ENCODE assay signal across 8 cellular contexts in the genomic region with DNA sequence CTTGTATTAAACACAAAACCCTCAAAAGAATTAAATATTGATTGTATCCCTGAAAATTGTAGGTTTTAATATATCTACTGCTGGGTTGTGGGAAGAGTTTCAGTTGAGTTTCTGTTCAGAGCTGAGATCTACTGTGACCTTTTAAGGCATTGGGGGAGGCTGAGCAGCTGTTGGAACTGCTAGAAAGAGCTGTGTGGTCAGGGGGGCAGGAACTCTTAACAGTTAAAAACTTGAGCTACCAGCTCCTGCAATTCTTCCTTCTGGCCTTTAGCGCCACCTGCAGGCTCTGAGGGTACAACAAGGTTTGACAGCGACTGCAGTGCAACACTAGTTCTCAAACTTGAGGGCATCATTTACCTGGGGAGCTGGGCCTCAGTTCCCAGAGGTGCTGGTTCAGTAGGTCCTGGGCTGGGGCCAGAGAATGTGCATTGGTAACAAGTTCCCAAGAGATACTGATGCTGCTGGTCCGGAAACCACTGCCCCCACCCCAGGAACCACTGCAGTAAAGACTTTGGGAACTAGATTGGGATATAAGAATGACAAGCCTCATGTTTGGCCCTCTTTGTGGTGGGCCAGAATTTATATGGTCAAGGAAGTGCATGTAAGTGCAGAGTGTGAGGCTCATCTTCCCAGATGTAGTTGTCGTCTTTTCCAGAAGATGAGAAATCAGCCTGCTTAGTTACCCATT. TPM values are rescaled to one million over a fixed set of nuclear protein-coding genes. Genes with fewer than 3 reads are reported as not detected.
A peak's percentile ranks its signal among the peaks of the same experiment; 100 is the strongest.
DNase-seq lines count a peak whose midpoint lies in the region; ATAC-seq and TF ChIP-seq lines count a peak whose summit lies in the region.

No MANE protein-coding gene starts in this region.

- H4K20me1 ChIP-seq in KMS-11 (ENCODE audit: insufficient read depth) (no peaks in the 10 kb centered on the region), PC-9 (ENCODE audit: insufficient read depth) (no peaks in the 10 kb centered on the region)

- peak; percentile 44 for ATAC-seq in GM21737 (IDR thresholded peaks at IDR 0.05; ENCODE audit: unreplicated experiment)
- peak; percentile 25 to 33 for ATAC-seq in activated T-cell treated with anti-CD3 and anti-CD28 coated beads, Interleukin-2, amount 50 U/mL, for 4 hours
- peak; percentile 71 to 72 for ATAC-seq in natural killer cell treated with Interleukin-12 subunit alpha and Interleukin-12 subunit beta and Interleukin-15 and Interleukin-18, amount 100 ng/mL, for 72 hours
- ATAC-seq in stimulated activated naive CD8-positive, alpha-beta T cell treated with anti-CD3 and anti-CD28 coated beads, Interleukin-15, Interleukin-2, amounts not matched to agents 100 U/mL and 50 U/mL, for 24 hours, result peak; percentile 71

- H3K27me3 ChIP-seq in KMS-11 (ENCODE audit: insufficient read depth, low read depth), result no peaks in the 10 kb centered on the region
- no peaks in the 10 kb centered on the region for H3K27me3 ChIP-seq in PC-9 (ENCODE audit: insufficient read depth, low read depth)

- TF ChIP-seq CTCF in KMS-11 (conservative IDR thresholded peaks at IDR 0.05; ENCODE audit: low read depth, low read length) (peak; percentile 75), PC-9 (conservative IDR thresholded peaks at IDR 0.05) (peak; percentile 92)

- H3K79me2 ChIP-seq in KMS-11 (ENCODE audit: insufficient read depth, low read depth) (peaks cover 61% of the 10 kb centered on the region), PC-9 (ENCODE audit: low read depth) (peaks cover 63% of the 10 kb centered on the region)

- no peaks in the 10 kb centered on the region for H3K9me3 Mint-ChIP-seq in activated T-cell treated with anti-CD3 and anti-CD28 coated beads, Interleukin-2, amount 50 U/mL, for 4 hours
- no peaks in the 10 kb centered on the region for H3K9me3 Mint-ChIP-seq in natural killer cell treated with Interleukin-12 subunit alpha and Interleukin-12 subunit beta and Interleukin-15 and Interleukin-18, amount 100 ng/mL, for 72 hours

- POLR2A ChIA-PET in PC-9 (lab: Charles Lee; ENCODE audit: unreplicated experiment), result no interaction called here

- H3K4me3 ChIP-seq in KMS-11 (IDR thresholded peaks at IDR 0.05; ENCODE audit: insufficient read depth, low read depth, low read length) (no peak overlapping the region), PC-9 (peak overlapping the region; percentile 96; the same call in 1 of the 2 replicates)

- H3K27me3 Mint-ChIP-seq in activated T-cell treated with anti-CD3 and anti-CD28 coated beads, Interleukin-2, amount 50 U/mL, for 4 hours (ENCODE audit: low read depth), result no peaks in the 10 kb centered on the region
- H3K27me3 Mint-ChIP-seq in natural killer cell treated with Interleukin-12 subunit alpha and Interleukin-12 subunit beta and Interleukin-15 and Interleukin-18, amount 100 ng/mL, for 72 hours, result no peaks in the 10 kb centered on the region

- H3K27ac Mint-ChIP-seq in natural killer cell treated with Interleukin-12 subunit alpha and Interleukin-12 subunit beta and Interleukin-15 and Interleukin-18, amount 100 ng/mL, for 72 hours, result peak overlapping the region; percentile 83 to 87

- intact Hi-C loops in PC-9 (cut with micrococcal nuclease; ENCODE audit: unreplicated experiment), result loop anchor here (1.0 to 10.0 kb wide), 8 partner anchors 110 to 1617 kb away; partner anchors contain the start of gene TRIM13

- BruUV-seq in PC-9 (replicated peaks; lab: Mats Ljungman, UMichigan), result no TSS peak

- H3K36me3 ChIP-seq in KMS-11 (ENCODE audit: insufficient read depth), result no peaks in the 10 kb centered on the region
- no peaks in the 10 kb centered on the region for H3K36me3 ChIP-seq in PC-9 (ENCODE audit: low read depth)

- DNase-seq in DMS79 treated with DMSO at 0.1 percent for 48 hours (lab: John Stamatoyannopoulos, UW), result peak; percentile 71
- DNase-seq in PC-9, result peak; percentile 64 to 75
- DNase-seq in activated T-cell treated with anti-CD3 and anti-CD28 coated beads, Interleukin-2, amount 50 U/mL, for 4 hours, result peak; percentile 91
- DNase-seq in fibroblast of gingiva (ENCODE audit: low read depth), result peak; percentile 67
- peak; percentile 86 for DNase-seq in natural killer cell treated with Interleukin-12 subunit alpha and Interleukin-12 subunit beta and Interleukin-15 and Interleukin-18, amount 100 ng/mL, for 72 hours (ENCODE audit: low spot score)
- DNase-seq in stimulated activated naive CD8-positive, alpha-beta T cell treated with anti-CD3 and anti-CD28 coated beads, Interleukin-15, Interleukin-2, amounts not matched to agents 100 U/mL and 50 U/mL, for 24 hours, result peak; percentile 96

- H3K27ac ChIP-seq in KMS-11, result peak overlapping the region; percentile 97; the same call in 1 of the 2 replicates
- H3K27ac ChIP-seq in PC-9, result no peak overlapping the region

- H3K4me2 ChIP-seq in KMS-11 (peak overlapping the region; percentile 50), PC-9 (peak overlapping the region; percentile 81)

- peaks cover 47% of the 10 kb centered on the region for H3K4me1 ChIP-seq in KMS-11 (ENCODE audit: low read depth, poor library complexity, severe bottlenecking)
- H3K4me1 ChIP-seq in PC-9 (replicated peaks; ENCODE audit: insufficient read depth), result peaks cover 17% of the 10 kb centered on the region

- peak overlapping the region; percentile 95 for H3K4me3 Mint-ChIP-seq in activated T-cell treated with anti-CD3 and anti-CD28 coated beads, Interleukin-2, amount 50 U/mL, for 4 hours
- H3K4me3 Mint-ChIP-seq in natural killer cell treated with Interleukin-12 subunit alpha and Interleukin-12 subunit beta and Interleukin-15 and Interleukin-18, amount 100 ng/mL, for 72 hours, result peak overlapping the region; percentile 89

- peaks cover 51% of the 10 kb centered on the region for H3K4me1 Mint-ChIP-seq in activated T-cell treated with anti-CD3 and anti-CD28 coated beads, Interleukin-2, amount 50 U/mL, for 4 hours (ENCODE audit: low read depth)
- H3K4me1 Mint-ChIP-seq in natural killer cell treated with Interleukin-12 subunit alpha and Interleukin-12 subunit beta and Interleukin-15 and Interleukin-18, amount 100 ng/mL, for 72 hours (ENCODE audit: low read depth in 2 of 2), result peaks cover 44 to 54% of the 10 kb centered on the region in 2 donors

- no peaks in the 10 kb centered on the region for H3K9me3 ChIP-seq in PC-9 (ENCODE audit: insufficient read depth, low read depth)

- H3F3A ChIP-seq in PC-9 (ENCODE audit: insufficient read depth, low read depth), result peaks cover 15% of the 10 kb centered on the region; the same call in 1 of the 2 replicates

- H2AFZ ChIP-seq in KMS-11 (ENCODE audit: low read depth), result no peak overlapping the region
- no peak overlapping the region for H2AFZ ChIP-seq in PC-9

- peak overlapping the region; percentile 99; the same call in 1 of the 2 replicates for H3K9ac ChIP-seq in KMS-11

- no peaks in the 10 kb centered on the region for H3K36me3 Mint-ChIP-seq in activated T-cell treated with anti-CD3 and anti-CD28 coated beads, Interleukin-2, amount 50 U/mL, for 4 hours (ENCODE audit: insufficient read depth)
- H3K36me3 Mint-ChIP-seq in natural killer cell treated with Interleukin-12 subunit alpha and Interleukin-12 subunit beta and Interleukin-15 and Interleukin-18, amount 100 ng/mL, for 72 hours, result no peaks in the 10 kb centered on the region

- no peaks in the 10 kb centered on the region for H3K9me2 ChIP-seq in PC-9 (ENCODE audit: insufficient read depth)

- CTCF ChIA-PET in PC-9 (lab: Charles Lee), result interaction anchor here (0.5 to 1.8 kb wide), 8 partner anchors 554 to 1119 kb away, joined by 3 to 13 read pairs (median 5); partner anchors contain the start of genes KPNA3, SPRYD7 and TRIM13

RNA-seq across cellular contexts. Expression of gene RNASEH2B, which starts 2.5 kb away (rescaled TPM):
- 45.2 and 45.8 TPM in 2 replicates for total RNA-seq in PC-9 (2021)
- total RNA-seq in activated T-cell treated with anti-CD3 and anti-CD28 coated beads, Interleukin-2, amount 50 U/mL, for 4 hours, result 10 to 100 TPM; 52.3 to 55.4 (median 53.4) TPM
- total RNA-seq in natural killer cell treated with Interleukin-12 subunit alpha and Interleukin-12 subunit beta and Interleukin-15 and Interleukin-18, amount 100 ng/mL, for 72 hours, result 10 to 100 TPM; 33.3 to 64.2 TPM
